19 cellular contexts compared by ENCODE assay signal in genomic region chr1:25049190-25049589, GRCh38.
DNase-seq lines count a peak whose midpoint lies in the region; ATAC-seq and TF ChIP-seq lines count a peak whose summit lies in the region.
"Had no signal": no experiment of that assay in that cellular context is flagged by ENCODE, and none has a peak within 500 bp of the region (broad histone marks: within the 10 kb centered on the region; RNA-seq: fewer than 3 reads in every experiment).

No MANE protein-coding gene starts in this region.

- H3K56ac ChIP-seq in mesendoderm (ENCODE audit: low read length): no peak overlapping the region

- 52 to 69% (median 63%) methylated on average over 1 to 2 of the region's 2 CpGs for WGBS in heart left ventricle, 4 donors
- no CpG with 5 or more reads among the region's 2 CpGs for WGBS in mesendoderm (ENCODE audit: extremely low coverage, insufficient coverage, low lambda C conversion rate)

- H3K9me3 ChIP-seq in heart left ventricle: no peaks in the 10 kb centered on the region
- H3K9me3 ChIP-seq in left ventricle myocardium inferior (replicated peaks): no peaks in the 10 kb centered on the region
- no peaks in the 10 kb centered on the region for H3K9me3 ChIP-seq in osteoblast (ENCODE audit: low read depth, low read length)

- no peaks in the 10 kb centered on the region for H3K36me3 Mint-ChIP-seq in glutamatergic neuron (ENCODE audit: unreplicated experiment)

- no peak overlapping the region for H3K27ac ChIP-seq in heart left ventricle
- H3K27ac ChIP-seq in left ventricle myocardium inferior (replicated peaks): no peak overlapping the region
- H3K27ac ChIP-seq in osteoblast (ENCODE audit: low read depth, low read length): no peak overlapping the region
- no peak overlapping the region for H3K27ac ChIP-seq in mesendoderm (ENCODE audit: low read depth, low read length)
- H3K27ac ChIP-seq: C4-2B, PC-9 had no signal

- H3K18ac ChIP-seq in mesendoderm (ENCODE audit: low read length): no peak overlapping the region

- H3K9me3 Mint-ChIP-seq in glutamatergic neuron (ENCODE audit: unreplicated experiment): peaks cover 3% of the 10 kb centered on the region

- H3K36me3 ChIP-seq in heart left ventricle (no peaks in the 10 kb centered on the region), left ventricle myocardium inferior (no peaks in the 10 kb centered on the region), osteoblast (ENCODE audit: insufficient read depth, low read length) (no peaks in the 10 kb centered on the region), mesendoderm (ENCODE audit: control insufficient read depth, insufficient read depth, low read length) (no peaks in the 10 kb centered on the region)

- H3K9ac ChIP-seq in mesendoderm (ENCODE audit: low read length): no peak overlapping the region

- TF ChIP-seq CTCF in heart left ventricle (IDR thresholded peaks at IDR 0.05) (no peak), left ventricle myocardium inferior (IDR thresholded peaks at IDR 0.05; ENCODE audit: borderline replicate concordance) (no peak), glutamatergic neuron (IDR thresholded peaks at IDR 0.05; ENCODE audit: partially characterized antibody, unreplicated experiment) (no peak), osteoblast (IDR thresholded peaks at IDR 0.05; ENCODE audit: extremely low read depth, low read depth, low read length) (no peak)

- no peak overlapping the region for H4K8ac ChIP-seq in mesendoderm (ENCODE audit: low read depth, low read length)

- H3K4ac ChIP-seq in mesendoderm (ENCODE audit: low read depth, low read length): no peak overlapping the region

- H3K27me3 ChIP-seq in heart left ventricle: peaks cover 0 to 11% (median 2%) of the 10 kb centered on the region in 9 donors
- H3K27me3 ChIP-seq in left ventricle myocardium inferior (ENCODE audit: low read depth): peaks cover 23% of the 10 kb centered on the region
- peaks cover 28% of the 10 kb centered on the region for H3K27me3 ChIP-seq in osteoblast (ENCODE audit: insufficient read depth, low read length)
- H3K27me3 ChIP-seq in mesendoderm (ENCODE audit: insufficient read depth, low read length, poor library complexity): no peaks in the 10 kb centered on the region

- peaks cover 13% of the 10 kb centered on the region for H3K4me1 Mint-ChIP-seq in glutamatergic neuron (ENCODE audit: low read depth, unreplicated experiment)

- peak in 3 of 4 donors; percentile 51 to 81 (median 79) for ATAC-seq in heart left ventricle
- ATAC-seq in HG02884 (IDR thresholded peaks at IDR 0.05; ENCODE audit: unreplicated experiment): no peak
- ATAC-seq: HepG2 had no signal

- H3K79me2 ChIP-seq in osteoblast (ENCODE audit: insufficient read depth, low read length) (no peaks in the 10 kb centered on the region), mesendoderm (ENCODE audit: control insufficient read depth, insufficient read depth, low read length) (no peaks in the 10 kb centered on the region)

- H4K5ac ChIP-seq in mesendoderm (ENCODE audit: low read length): no peak overlapping the region

- H4K20me1 ChIP-seq in osteoblast (ENCODE audit: insufficient read depth, low read length): no peaks in the 10 kb centered on the region

- no peak overlapping the region for H2BK5ac ChIP-seq in mesendoderm (ENCODE audit: low read length)

- no peak overlapping the region for H3K4me3 ChIP-seq in heart left ventricle
- no peak overlapping the region for H3K4me3 ChIP-seq in left ventricle myocardium inferior
- H3K4me3 ChIP-seq in osteoblast (ENCODE audit: insufficient read depth, low read length): no peak overlapping the region
- no peak overlapping the region for H3K4me3 ChIP-seq in mesendoderm (ENCODE audit: low read length)
- H3K4me3 ChIP-seq: PC-9 had no signal

- H3K4me1 ChIP-seq in heart left ventricle (peaks cover 0 to 12% (median 0%) of the 10 kb centered on the region in 12 donors), left ventricle myocardium inferior (peaks cover 4% of the 10 kb centered on the region), osteoblast (ENCODE audit: insufficient read depth, low read length) (no peaks in the 10 kb centered on the region), mesendoderm (ENCODE audit: control insufficient read depth, low read depth, low read length) (no peaks in the 10 kb centered on the region)

- no peaks in the 10 kb centered on the region for H3K79me1 ChIP-seq in mesendoderm (ENCODE audit: low read length)

- peak overlapping the region; percentile 59 for H3K27ac Mint-ChIP-seq in glutamatergic neuron (ENCODE audit: unreplicated experiment)

- H2AK5ac ChIP-seq in mesendoderm (ENCODE audit: low read length): no peak overlapping the region

- TF ChIP-seq POLR2A in heart left ventricle (IDR thresholded peaks at IDR 0.05): no peak

- DNase-seq in heart left ventricle: no peak
- no peak for DNase-seq in left ventricle myocardium inferior
- DNase-seq in glutamatergic neuron: no peak
- peak; percentile 31 for DNase-seq in osteoblast (ENCODE audit: insufficient read length, low spot score, missing footprints)
- DNase-seq in NCI-H446 (lab: John Stamatoyannopoulos, UW): no peak
- DNase-seq in mesendoderm: no peak
- DNase-seq: Calu3, Karpas-422, NCI-H1105 treated with DMSO at 0.1 percent for 48 hours, NCI-H146, NCI-H1930, NCI-H2107, NCI-H524 treated with DMSO at 0.1 percent for 48 hours, NCI-H774, PC-9, SHP77 had no signal

- no peak overlapping the region for H2BK15ac ChIP-seq in mesendoderm (replicated peaks; ENCODE audit: low read depth)

- no peak overlapping the region for H3K4me2 ChIP-seq in osteoblast (ENCODE audit: insufficient read depth, low read length)
- H3K4me2 ChIP-seq in mesendoderm (ENCODE audit: low read length): no peak overlapping the region
- H3K4me2 ChIP-seq: PC-9 had no signal

- no peak overlapping the region for H2BK120ac ChIP-seq in mesendoderm (ENCODE audit: low read depth, low read length)

- intact Hi-C loops in heart left ventricle (cut with DNase I): no loop called here
- intact Hi-C loops in left ventricle myocardium inferior (cut with micrococcal nuclease): no loop called here

- no peak overlapping the region for H3K23ac ChIP-seq in mesendoderm (ENCODE audit: low read length)

- peaks cover 6% of the 10 kb centered on the region for H3K27me3 Mint-ChIP-seq in glutamatergic neuron (ENCODE audit: unreplicated experiment)

- H2AFZ ChIP-seq in osteoblast (ENCODE audit: low read length): no peak overlapping the region
- H2AFZ ChIP-seq: PC-9 had no signal

- no peak overlapping the region for H3K4me3 Mint-ChIP-seq in glutamatergic neuron (ENCODE audit: unreplicated experiment)
